In genomic region chr3:9902372-9903237, GRCh38 we compare ENCODE assay signal across 1 cellular context.
TF ChIP-seq lines count a peak whose summit lies in the region.

IL17RE (plus strand) TSS chr3:9902848; CDS start chr3:9902933, 85 bp downstream.

TF ChIP-seq in HepG2, 621 proteins besides CTCF, POLR2A, EP300 and RAD21 (continued from another document and continues in another):
- TF ChIP-seq ZNF414 (CRISPR knock-in tag; IDR thresholded peaks at IDR 0.05) (0 out of 2 replicates have a peak, but pooled peaks have one; percentile 61), ZKSCAN5 (CRISPR knock-in tag; IDR thresholded peaks at IDR 0.05) (no peak), TRAFD1 (CRISPR knock-in tag; IDR thresholded peaks at IDR 0.05; ENCODE audit: borderline replicate concordance) (no peak), ZNF230 (CRISPR knock-in tag; IDR thresholded peaks at IDR 0.05) (peak; percentile 52; the same call in 1 of the 2 replicates), ZNF629 (CRISPR knock-in tag; conservative IDR thresholded peaks at IDR 0.05) (no peak), RBFOX2 (IDR thresholded peaks at IDR 0.05; ENCODE audit: low read depth, low read length) (peak; percentile 63), SAP130 (CRISPR knock-in tag; IDR thresholded peaks at IDR 0.05; ENCODE audit: low read depth) (peak; percentile 54), ZNF576 (CRISPR knock-in tag; IDR thresholded peaks at IDR 0.05) (peak; percentile 54; the same call in 1 of the 2 replicates), ZNF17 (CRISPR knock-in tag; IDR thresholded peaks at IDR 0.05) (no peak), FOXC1 (CRISPR knock-in tag; IDR thresholded peaks at IDR 0.05; ENCODE audit: borderline replicate concordance) (peak; percentile 84), NFYB (CRISPR knock-in tag; IDR thresholded peaks at IDR 0.05) (no peak), HNF1B (CRISPR knock-in tag; IDR thresholded peaks at IDR 0.05) (peak; percentile 60; the same call in 1 of the 2 replicates), MED8 (CRISPR knock-in tag; IDR thresholded peaks at IDR 0.05; ENCODE audit: insufficient replicate concordance) (peak; percentile 45), TEF (CRISPR knock-in tag; IDR thresholded peaks at IDR 0.05) (no peak), ZNF280B (CRISPR knock-in tag; IDR thresholded peaks at IDR 0.05; ENCODE audit: borderline replicate concordance) (no peak), SMARCC2 (IDR thresholded peaks at IDR 0.05) (no peak), POGK (CRISPR knock-in tag; conservative IDR thresholded peaks at IDR 0.05) (peak; percentile 33), ZNF883 (CRISPR knock-in tag; IDR thresholded peaks at IDR 0.05; ENCODE audit: not compliant biosample characterization) (peak; percentile 7), ZNF331 (CRISPR knock-in tag; IDR thresholded peaks at IDR 0.05) (0 out of 2 replicates have a peak, but pooled peaks have one; percentile 9), IKZF5 (CRISPR knock-in tag; IDR thresholded peaks at IDR 0.05) (peak; percentile 15; the same call in 1 of the 2 replicates), SP1 (IDR thresholded peaks at IDR 0.05) (no peak), SP1 (CRISPR knock-in tag; IDR thresholded peaks at IDR 0.05) (peak; percentile 31; the same call in 1 of the 2 replicates), ETV6 (CRISPR knock-in tag; conservative IDR thresholded peaks at IDR 0.05) (no peak), KLF12 (CRISPR knock-in tag; IDR thresholded peaks at IDR 0.05; ENCODE audit: borderline replicate concordance) (0 out of 2 replicates have a peak, but pooled peaks have one; percentile 41), PHF21A (CRISPR knock-in tag; IDR thresholded peaks at IDR 0.05) (no peak), NCOA1 (CRISPR knock-in tag; IDR thresholded peaks at IDR 0.05) (peak; percentile 75; the same call in 1 of the 2 replicates), ZNF546 (CRISPR knock-in tag; conservative IDR thresholded peaks at IDR 0.05) (0 out of 2 replicates have a peak, but pooled peaks have one; percentile 65), ZNF776 (CRISPR knock-in tag; IDR thresholded peaks at IDR 0.05) (no peak), POGZ (CRISPR knock-in tag; IDR thresholded peaks at IDR 0.05) (peak; percentile 49), YY1 (IDR thresholded peaks at IDR 0.05; ENCODE audit: insufficient read depth, insufficient replicate concordance, low read depth, low read length) (peak; percentile 75), ZNF205 (CRISPR knock-in tag; IDR thresholded peaks at IDR 0.05) (0 out of 2 replicates have a peak, but pooled peaks have one; percentile 18), HNRNPL (IDR thresholded peaks at IDR 0.05; ENCODE audit: low read depth, low read length) (peak; percentile 66; the same call in 1 of the 2 replicates), CC2D1A (CRISPR knock-in tag; IDR thresholded peaks at IDR 0.05) (no peak), ZNF160 (CRISPR knock-in tag; IDR thresholded peaks at IDR 0.05) (0 out of 2 replicates have a peak, but pooled peaks have one; percentile 5), ZNF710 (CRISPR knock-in tag; IDR thresholded peaks at IDR 0.05; ENCODE audit: borderline replicate concordance) (peak; percentile 91; the same call in 1 of the 2 replicates), GABPB1 (CRISPR knock-in tag; IDR thresholded peaks at IDR 0.05) (peak; percentile 44; the same call in 1 of the 2 replicates), ZNF333 (CRISPR knock-in tag; IDR thresholded peaks at IDR 0.05; ENCODE audit: borderline replicate concordance) (0 out of 2 replicates have a peak, but pooled peaks have one; percentile 52), ZNF597 (CRISPR knock-in tag; IDR thresholded peaks at IDR 0.05) (no peak), ZNF768 (CRISPR knock-in tag; IDR thresholded peaks at IDR 0.05) (peak; percentile 68), NFKBIZ (CRISPR knock-in tag; IDR thresholded peaks at IDR 0.05) (0 out of 2 replicates have a peak, but pooled peaks have one; percentile 33), REST (IDR thresholded peaks at IDR 0.05; ENCODE audit: borderline replicate concordance in 1 of 2, low read depth in 1 of 2, low read length in 2 of 2) (0 out of 4 replicates have a peak, but pooled peaks of 1 of the 2 experiments have one; percentile 2), FOXK1 (CRISPR knock-in tag; IDR thresholded peaks at IDR 0.05; ENCODE audit: borderline replicate concordance, low read depth) (0 out of 2 replicates have a peak, but pooled peaks have one; percentile 6), RXRA (CRISPR knock-in tag; IDR thresholded peaks at IDR 0.05) (peak; percentile 29; the same call in 1 of the 2 replicates)
